In the genomic region with DNA sequence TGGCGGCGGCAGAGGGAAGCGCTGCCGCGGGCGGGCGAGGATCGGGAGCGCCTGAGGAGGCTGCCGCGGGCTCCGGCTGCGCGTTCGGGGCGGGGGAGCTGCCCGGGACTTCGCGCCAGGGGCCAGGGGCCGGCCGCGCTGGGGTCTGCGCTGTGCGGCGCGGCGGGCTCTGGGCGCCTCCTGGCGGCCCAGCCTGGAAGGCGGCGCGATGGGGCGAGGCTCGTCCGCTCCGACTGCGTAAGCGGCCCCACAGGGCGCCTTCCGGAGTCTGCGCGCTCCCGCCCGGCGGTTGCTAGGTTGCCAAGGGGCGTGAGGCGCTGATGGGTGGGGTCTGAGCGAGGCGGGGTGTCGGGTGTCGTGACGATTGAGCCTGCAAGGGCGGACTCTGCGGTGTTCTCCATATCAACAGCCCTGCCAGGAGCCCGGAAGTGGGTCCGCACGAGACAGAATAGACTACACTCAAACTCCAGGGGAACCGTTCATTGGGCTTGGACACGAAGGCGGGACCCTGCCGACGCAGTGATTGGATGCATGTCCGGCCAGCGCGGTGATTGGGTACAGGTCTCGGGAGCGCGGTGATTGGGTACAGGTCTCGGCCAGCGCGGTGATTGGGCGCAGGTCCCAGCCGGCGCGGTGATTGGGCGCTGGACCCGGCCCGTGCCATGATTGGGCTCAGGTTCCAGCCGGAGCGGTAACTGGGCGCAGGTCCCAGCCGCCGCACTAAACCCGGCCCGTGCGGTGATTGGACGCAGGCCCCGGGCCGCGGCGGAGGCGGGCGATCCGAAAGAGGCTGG, we compare ENCODE assay signal across 1 cellular context.
TF ChIP-seq lines count a peak whose summit lies in the region.

A gene with protein sequence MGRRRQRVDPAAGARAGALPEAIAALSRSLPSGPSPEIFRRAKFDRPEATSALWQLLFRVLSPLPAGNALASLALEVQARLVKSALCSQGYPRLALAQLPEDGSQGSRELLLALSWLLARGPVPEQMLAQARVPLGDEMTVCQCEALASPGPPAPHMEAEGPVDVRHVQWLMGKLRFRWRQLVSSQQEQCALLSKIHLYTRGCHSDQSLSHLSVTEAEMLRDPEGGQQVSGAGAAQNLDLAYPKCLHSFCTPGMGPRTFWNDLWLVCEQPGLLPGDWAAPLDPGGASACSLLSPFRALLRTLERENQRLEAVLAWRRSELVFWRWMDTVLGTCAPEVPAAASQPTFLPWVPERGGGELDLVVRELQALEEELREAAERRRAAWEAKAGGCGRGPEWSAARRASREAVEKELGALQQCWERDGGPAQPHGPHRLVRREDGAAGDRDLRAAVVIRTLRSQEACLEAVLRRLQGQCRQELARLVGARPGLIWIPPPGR (plus strand): TSS at position 675 of the 794 bp plus-strand sequence. CDS start 130 bp downstream, outside the sequence.

TF ChIP-seq in HepG2, 621 proteins besides CTCF, POLR2A, EP300 and RAD21 (continued from another document and continues in another):
- TF ChIP-seq, protein P1, sequence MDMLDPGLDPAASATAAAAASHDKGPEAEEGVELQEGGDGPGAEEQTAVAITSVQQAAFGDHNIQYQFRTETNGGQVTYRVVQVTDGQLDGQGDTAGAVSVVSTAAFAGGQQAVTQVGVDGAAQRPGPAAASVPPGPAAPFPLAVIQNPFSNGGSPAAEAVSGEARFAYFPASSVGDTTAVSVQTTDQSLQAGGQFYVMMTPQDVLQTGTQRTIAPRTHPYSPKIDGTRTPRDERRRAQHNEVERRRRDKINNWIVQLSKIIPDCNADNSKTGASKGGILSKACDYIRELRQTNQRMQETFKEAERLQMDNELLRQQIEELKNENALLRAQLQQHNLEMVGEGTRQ (IDR thresholded peaks at IDR 0.05; ENCODE audit: low read depth, low read length), result no peak
- TF ChIP-seq, protein P1 (CRISPR knock-in tag; IDR thresholded peaks at IDR 0.05; ENCODE audit: borderline replicate concordance), result 0 out of 2 replicates have a peak, but pooled peaks have one; percentile 25
- TF ChIP-seq, protein P2, sequence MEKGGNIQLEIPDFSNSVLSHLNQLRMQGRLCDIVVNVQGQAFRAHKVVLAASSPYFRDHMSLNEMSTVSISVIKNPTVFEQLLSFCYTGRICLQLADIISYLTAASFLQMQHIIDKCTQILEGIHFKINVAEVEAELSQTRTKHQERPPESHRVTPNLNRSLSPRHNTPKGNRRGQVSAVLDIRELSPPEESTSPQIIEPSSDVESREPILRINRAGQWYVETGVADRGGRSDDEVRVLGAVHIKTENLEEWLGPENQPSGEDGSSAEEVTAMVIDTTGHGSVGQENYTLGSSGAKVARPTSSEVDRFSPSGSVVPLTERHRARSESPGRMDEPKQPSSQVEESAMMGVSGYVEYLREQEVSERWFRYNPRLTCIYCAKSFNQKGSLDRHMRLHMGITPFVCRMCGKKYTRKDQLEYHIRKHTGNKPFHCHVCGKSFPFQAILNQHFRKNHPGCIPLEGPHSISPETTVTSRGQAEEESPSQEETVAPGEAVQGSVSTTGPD (CRISPR knock-in tag; IDR thresholded peaks at IDR 0.05), result no peak
- TF ChIP-seq, protein P3, sequence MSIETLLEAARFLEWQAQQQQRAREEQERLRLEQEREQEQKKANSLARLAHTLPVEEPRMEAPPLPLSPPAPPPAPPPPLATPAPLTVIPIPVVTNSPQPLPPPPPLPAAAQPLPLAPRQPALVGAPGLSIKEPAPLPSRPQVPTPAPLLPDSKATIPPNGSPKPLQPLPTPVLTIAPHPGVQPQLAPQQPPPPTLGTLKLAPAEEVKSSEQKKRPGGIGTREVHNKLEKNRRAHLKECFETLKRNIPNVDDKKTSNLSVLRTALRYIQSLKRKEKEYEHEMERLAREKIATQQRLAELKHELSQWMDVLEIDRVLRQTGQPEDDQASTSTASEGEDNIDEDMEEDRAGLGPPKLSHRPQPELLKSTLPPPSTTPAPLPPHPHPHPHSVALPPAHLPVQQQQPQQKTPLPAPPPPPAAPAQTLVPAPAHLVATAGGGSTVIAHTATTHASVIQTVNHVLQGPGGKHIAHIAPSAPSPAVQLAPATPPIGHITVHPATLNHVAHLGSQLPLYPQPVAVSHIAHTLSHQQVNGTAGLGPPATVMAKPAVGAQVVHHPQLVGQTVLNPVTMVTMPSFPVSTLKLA (IDR thresholded peaks at IDR 0.05), result peak; percentile 68
- TF ChIP-seq ESRRA (CRISPR knock-in tag; IDR thresholded peaks at IDR 0.05; ENCODE audit: low read depth) (no peak; the same call in 1 of the 2 replicates), ZNF557 (CRISPR knock-in tag; IDR thresholded peaks at IDR 0.05) (peak; percentile 20; the same call in 1 of the 2 replicates), ZNF792 (CRISPR knock-in tag; IDR thresholded peaks at IDR 0.05) (0 out of 2 replicates have a peak, but pooled peaks have one; percentile 16), RFX3 (CRISPR knock-in tag; IDR thresholded peaks at IDR 0.05) (peak; percentile 66), IRX3 (CRISPR knock-in tag; IDR thresholded peaks at IDR 0.05; ENCODE audit: borderline replicate concordance, low read depth) (peak; percentile 71; the same call in 1 of the 2 replicates), ZNF772 (CRISPR knock-in tag; IDR thresholded peaks at IDR 0.05) (peak; percentile 72; the same call in 1 of the 2 replicates), EZH2 (conservative IDR thresholded peaks at IDR 0.05; ENCODE audit: low read depth, low read length) (no peak), SP2 (CRISPR knock-in tag; IDR thresholded peaks at IDR 0.05) (peak; percentile 95), PHF20 (CRISPR knock-in tag; IDR thresholded peaks at IDR 0.05) (peak; percentile 82), ZNF24 (IDR thresholded peaks at IDR 0.05) (no peak), GABPB1 (CRISPR knock-in tag; IDR thresholded peaks at IDR 0.05) (peak; percentile 95), FOXM1 (CRISPR knock-in tag; IDR thresholded peaks at IDR 0.05) (no peak; the same call in none of the 2 replicates), ZNF567 (CRISPR knock-in tag; IDR thresholded peaks at IDR 0.05; ENCODE audit: borderline replicate concordance) (no peak), GTF2F1 (IDR thresholded peaks at IDR 0.05; ENCODE audit: low read length) (no peak), ZNF605 (CRISPR knock-in tag; IDR thresholded peaks at IDR 0.05) (0 out of 2 replicates have a peak, but pooled peaks have one; percentile 44), NFATC3 (CRISPR knock-in tag; IDR thresholded peaks at IDR 0.05) (no peak), KMT2B (CRISPR knock-in tag; IDR thresholded peaks at IDR 0.05) (peak; percentile 61), ZNF34 (CRISPR knock-in tag; IDR thresholded peaks at IDR 0.05; ENCODE audit: borderline replicate concordance) (0 out of 2 replicates have a peak, but pooled peaks have one; percentile 72), PRPF4 (IDR thresholded peaks at IDR 0.05; ENCODE audit: low read depth, low read length, poor library complexity, severe bottlenecking) (no peak), ZNF652 (CRISPR knock-in tag; IDR thresholded peaks at IDR 0.05; ENCODE audit: borderline replicate concordance, low read depth) (no peak), TOE1 (CRISPR knock-in tag; IDR thresholded peaks at IDR 0.05) (peak; percentile 27; the same call in 1 of the 2 replicates), TCF12 (IDR thresholded peaks at IDR 0.05) (no peak), TCF12 (CRISPR knock-in tag; IDR thresholded peaks at IDR 0.05) (no peak), ZSCAN25 (CRISPR knock-in tag; IDR thresholded peaks at IDR 0.05) (peak; percentile 64; the same call in 1 of the 2 replicates)
- TF ChIP-seq, protein P4, sequence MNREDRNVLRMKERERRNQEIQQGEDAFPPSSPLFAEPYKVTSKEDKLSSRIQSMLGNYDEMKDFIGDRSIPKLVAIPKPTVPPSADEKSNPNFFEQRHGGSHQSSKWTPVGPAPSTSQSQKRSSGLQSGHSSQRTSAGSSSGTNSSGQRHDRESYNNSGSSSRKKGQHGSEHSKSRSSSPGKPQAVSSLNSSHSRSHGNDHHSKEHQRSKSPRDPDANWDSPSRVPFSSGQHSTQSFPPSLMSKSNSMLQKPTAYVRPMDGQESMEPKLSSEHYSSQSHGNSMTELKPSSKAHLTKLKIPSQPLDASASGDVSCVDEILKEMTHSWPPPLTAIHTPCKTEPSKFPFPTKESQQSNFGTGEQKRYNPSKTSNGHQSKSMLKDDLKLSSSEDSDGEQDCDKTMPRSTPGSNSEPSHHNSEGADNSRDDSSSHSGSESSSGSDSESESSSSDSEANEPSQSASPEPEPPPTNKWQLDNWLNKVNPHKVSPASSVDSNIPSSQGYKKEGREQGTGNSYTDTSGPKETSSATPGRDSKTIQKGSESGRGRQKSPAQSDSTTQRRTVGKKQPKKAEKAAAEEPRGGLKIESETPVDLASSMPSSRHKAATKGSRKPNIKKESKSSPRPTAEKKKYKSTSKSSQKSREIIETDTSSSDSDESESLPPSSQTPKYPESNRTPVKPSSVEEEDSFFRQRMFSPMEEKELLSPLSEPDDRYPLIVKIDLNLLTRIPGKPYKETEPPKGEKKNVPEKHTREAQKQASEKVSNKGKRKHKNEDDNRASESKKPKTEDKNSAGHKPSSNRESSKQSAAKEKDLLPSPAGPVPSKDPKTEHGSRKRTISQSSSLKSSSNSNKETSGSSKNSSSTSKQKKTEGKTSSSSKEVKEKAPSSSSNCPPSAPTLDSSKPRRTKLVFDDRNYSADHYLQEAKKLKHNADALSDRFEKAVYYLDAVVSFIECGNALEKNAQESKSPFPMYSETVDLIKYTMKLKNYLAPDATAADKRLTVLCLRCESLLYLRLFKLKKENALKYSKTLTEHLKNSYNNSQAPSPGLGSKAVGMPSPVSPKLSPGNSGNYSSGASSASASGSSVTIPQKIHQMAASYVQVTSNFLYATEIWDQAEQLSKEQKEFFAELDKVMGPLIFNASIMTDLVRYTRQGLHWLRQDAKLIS (CRISPR knock-in tag; IDR thresholded peaks at IDR 0.05), result no peak
- TF ChIP-seq, protein P5, sequence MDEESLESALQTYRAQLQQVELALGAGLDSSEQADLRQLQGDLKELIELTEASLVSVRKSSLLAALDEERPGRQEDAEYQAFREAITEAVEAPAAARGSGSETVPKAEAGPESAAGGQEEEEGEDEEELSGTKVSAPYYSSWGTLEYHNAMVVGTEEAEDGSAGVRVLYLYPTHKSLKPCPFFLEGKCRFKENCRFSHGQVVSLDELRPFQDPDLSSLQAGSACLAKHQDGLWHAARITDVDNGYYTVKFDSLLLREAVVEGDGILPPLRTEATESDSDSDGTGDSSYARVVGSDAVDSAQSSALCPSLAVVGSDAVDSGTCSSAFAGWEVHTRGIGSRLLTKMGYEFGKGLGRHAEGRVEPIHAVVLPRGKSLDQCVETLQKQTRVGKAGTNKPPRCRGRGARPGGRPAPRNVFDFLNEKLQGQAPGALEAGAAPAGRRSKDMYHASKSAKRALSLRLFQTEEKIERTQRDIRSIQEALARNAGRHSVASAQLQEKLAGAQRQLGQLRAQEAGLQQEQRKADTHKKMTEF (CRISPR knock-in tag; IDR thresholded peaks at IDR 0.05), result peak; percentile 76
- TF ChIP-seq, protein P6, sequence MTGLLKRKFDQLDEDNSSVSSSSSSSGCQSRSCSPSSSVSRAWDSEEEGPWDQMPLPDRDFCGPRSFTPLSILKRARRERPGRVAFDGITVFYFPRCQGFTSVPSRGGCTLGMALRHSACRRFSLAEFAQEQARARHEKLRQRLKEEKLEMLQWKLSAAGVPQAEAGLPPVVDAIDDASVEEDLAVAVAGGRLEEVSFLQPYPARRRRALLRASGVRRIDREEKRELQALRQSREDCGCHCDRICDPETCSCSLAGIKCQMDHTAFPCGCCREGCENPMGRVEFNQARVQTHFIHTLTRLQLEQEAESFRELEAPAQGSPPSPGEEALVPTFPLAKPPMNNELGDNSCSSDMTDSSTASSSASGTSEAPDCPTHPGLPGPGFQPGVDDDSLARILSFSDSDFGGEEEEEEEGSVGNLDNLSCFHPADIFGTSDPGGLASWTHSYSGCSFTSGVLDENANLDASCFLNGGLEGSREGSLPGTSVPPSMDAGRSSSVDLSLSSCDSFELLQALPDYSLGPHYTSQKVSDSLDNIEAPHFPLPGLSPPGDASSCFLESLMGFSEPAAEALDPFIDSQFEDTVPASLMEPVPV (CRISPR knock-in tag; IDR thresholded peaks at IDR 0.05), result peak; percentile 95
- TF ChIP-seq, protein P7, sequence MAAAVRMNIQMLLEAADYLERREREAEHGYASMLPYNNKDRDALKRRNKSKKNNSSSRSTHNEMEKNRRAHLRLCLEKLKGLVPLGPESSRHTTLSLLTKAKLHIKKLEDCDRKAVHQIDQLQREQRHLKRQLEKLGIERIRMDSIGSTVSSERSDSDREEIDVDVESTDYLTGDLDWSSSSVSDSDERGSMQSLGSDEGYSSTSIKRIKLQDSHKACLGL (CRISPR knock-in tag; IDR thresholded peaks at IDR 0.05), result peak; percentile 79; the same call in 1 of the 2 replicates
- TF ChIP-seq, protein P8, sequence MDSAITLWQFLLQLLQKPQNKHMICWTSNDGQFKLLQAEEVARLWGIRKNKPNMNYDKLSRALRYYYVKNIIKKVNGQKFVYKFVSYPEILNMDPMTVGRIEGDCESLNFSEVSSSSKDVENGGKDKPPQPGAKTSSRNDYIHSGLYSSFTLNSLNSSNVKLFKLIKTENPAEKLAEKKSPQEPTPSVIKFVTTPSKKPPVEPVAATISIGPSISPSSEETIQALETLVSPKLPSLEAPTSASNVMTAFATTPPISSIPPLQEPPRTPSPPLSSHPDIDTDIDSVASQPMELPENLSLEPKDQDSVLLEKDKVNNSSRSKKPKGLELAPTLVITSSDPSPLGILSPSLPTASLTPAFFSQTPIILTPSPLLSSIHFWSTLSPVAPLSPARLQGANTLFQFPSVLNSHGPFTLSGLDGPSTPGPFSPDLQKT (CRISPR knock-in tag; IDR thresholded peaks at IDR 0.05; ENCODE audit: borderline replicate concordance), result 0 out of 2 replicates have a peak, but pooled peaks have one; percentile 28
